1 cellular context compared by ENCODE assay signal in genomic region chr17:80248001-80248893, GRCh38.
TF ChIP-seq lines count a peak whose summit lies in the region.

No MANE protein-coding gene starts in this region.

TF ChIP-seq in HepG2, 621 proteins besides CTCF, POLR2A, EP300 and RAD21:
- TF ChIP-seq AGO2 (optimal IDR thresholded peaks at IDR 0.05; ENCODE audit: low read depth, low read length) (peak; percentile 42), ZNF326 (CRISPR knock-in tag; IDR thresholded peaks at IDR 0.05; ENCODE audit: borderline replicate concordance) (no peak), FOXP1 (IDR thresholded peaks at IDR 0.05) (no peak), FOXP1 (CRISPR knock-in tag; IDR thresholded peaks at IDR 0.05) (no peak), TGIF2 (CRISPR knock-in tag; IDR thresholded peaks at IDR 0.05) (no peak), MEIS1 (CRISPR knock-in tag; IDR thresholded peaks at IDR 0.05; ENCODE audit: borderline replicate concordance) (no peak), GABPA (IDR thresholded peaks at IDR 0.05; ENCODE audit: low read depth, low read length) (no peak), GABPA (CRISPR knock-in tag; IDR thresholded peaks at IDR 0.05; ENCODE audit: low read depth) (no peak), KDM5B (CRISPR knock-in tag; IDR thresholded peaks at IDR 0.05; ENCODE audit: borderline replicate concordance) (no peak), MEF2D (CRISPR knock-in tag; IDR thresholded peaks at IDR 0.05) (no peak), EEA1 (CRISPR knock-in tag; IDR thresholded peaks at IDR 0.05; ENCODE audit: borderline replicate concordance) (no peak), NR2F6 (IDR thresholded peaks at IDR 0.05) (no peak), NR2F6 (CRISPR knock-in tag; IDR thresholded peaks at IDR 0.05) (no peak), CEBPB (IDR thresholded peaks at IDR 0.05; ENCODE audit: borderline replicate concordance, low read depth, low read length) (no peak), CCAR2 (optimal IDR thresholded peaks at IDR 0.05; ENCODE audit: low read depth, low read length) (no peak), RARG (CRISPR knock-in tag; IDR thresholded peaks at IDR 0.05; ENCODE audit: low read depth) (no peak), ZNF280B (CRISPR knock-in tag; IDR thresholded peaks at IDR 0.05; ENCODE audit: borderline replicate concordance) (peak; percentile 42; the same call in 1 of the 2 replicates), ZNF891 (CRISPR knock-in tag; IDR thresholded peaks at IDR 0.05) (no peak)
